Comparison of ENCODE assay signal across 9 cellular contexts in the genomic region with DNA sequence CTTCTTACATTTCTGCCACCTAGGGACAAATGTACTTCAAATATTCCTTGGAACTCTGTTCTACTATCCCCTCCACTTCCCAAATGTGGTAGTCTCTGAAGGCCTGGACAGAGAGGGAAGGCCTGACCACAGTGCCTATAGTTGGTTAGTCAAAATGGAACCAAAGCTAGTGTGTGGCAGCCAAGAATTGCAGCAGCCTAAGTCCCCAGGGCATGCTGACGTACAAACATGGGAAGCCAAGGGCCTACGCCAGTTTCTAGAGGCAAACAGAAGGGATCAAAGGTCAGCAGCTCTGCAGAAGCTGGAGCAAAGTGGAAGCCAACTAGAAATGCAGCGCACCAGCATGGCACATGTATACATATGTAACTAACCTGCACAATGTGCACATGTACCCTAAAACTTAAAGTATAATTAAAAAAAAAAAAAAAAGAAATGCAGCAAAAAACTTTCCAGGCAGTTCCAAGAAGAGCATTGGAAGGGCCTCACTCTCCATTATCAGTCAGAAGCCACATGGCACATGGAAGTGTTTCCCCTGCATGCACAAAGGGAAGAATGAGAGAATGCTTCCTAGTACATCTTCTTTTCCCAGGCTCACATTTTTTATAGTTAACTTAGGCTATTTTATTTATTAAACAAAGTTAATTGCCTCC. TPM values are rescaled to one million over a fixed set of nuclear protein-coding genes. Genes with fewer than 3 reads are reported as not detected.
DNase-seq lines count a peak whose midpoint lies in the region; ATAC-seq and TF ChIP-seq lines count a peak whose summit lies in the region.
"Had no signal": no experiment of that assay in that cellular context is flagged by ENCODE, and none has a peak within 500 bp of the region (broad histone marks: within the 10 kb centered on the region; RNA-seq: fewer than 3 reads in every experiment).

No MANE protein-coding gene starts in this region.

- TF ChIP-seq POLR2A in heart left ventricle (IDR thresholded peaks at IDR 0.05) (no peak), gastrocnemius medialis (IDR thresholded peaks at IDR 0.05) (no peak)

- H3K9ac ChIP-seq in HUES48 (ENCODE audit: low read depth, low read length): no peak overlapping the region

- in situ Hi-C loops in SK-MEL-5 (cut with HindIII; ENCODE audit: low pct_unique_long_range_greater_than_20kb, low sequenced_read_pairs): no loop called here
- in situ Hi-C loops in gastrocnemius medialis (cut with MboI; ENCODE audit: low sequenced_read_pairs in 4 of 4): no loop called here
- in situ Hi-C loops in ACHN (cut with HindIII; ENCODE audit: low pct_ligation_motif_present, low pct_unique_long_range_greater_than_20kb, low sequenced_read_pairs): no loop called here

- H3K4me1 ChIP-seq in HUES48 (ENCODE audit: control insufficient read depth, insufficient read depth, low read length): no peaks in the 10 kb centered on the region
- peaks cover 6 to 31% (median 21%) of the 10 kb centered on the region in 12 donors for H3K4me1 ChIP-seq in heart left ventricle
- H3K4me1 ChIP-seq in gastrocnemius medialis: peaks cover 23 to 27% of the 10 kb centered on the region in 2 donors

- no peaks in the 10 kb centered on the region for H3K27me3 ChIP-seq in HUES48 (ENCODE audit: control insufficient read depth, insufficient read depth, low read length)
- no peaks in the 10 kb centered on the region for H3K27me3 ChIP-seq in heart left ventricle
- no peaks in the 10 kb centered on the region for H3K27me3 ChIP-seq in gastrocnemius medialis

- H3K27ac ChIP-seq in HUES48 (ENCODE audit: low read depth, low read length) (peak overlapping the region; percentile 53), heart left ventricle (peak overlapping the region in 10 of 12 donors; percentile 15 to 61 (median 53)), gastrocnemius medialis (peak overlapping the region; percentile 42 to 51 (median 50))

- intact Hi-C loops in heart left ventricle (cut with DNase I): loop anchor here in 2 of 10 donors (2.0 to 10.0 kb wide), 3 partner anchors 37 to 81 kb away; a partner anchor contains a TSS
- intact Hi-C loops in gastrocnemius medialis (cut with DNase I; ENCODE audit: low total_unique reads): no loop called here

- 42 to 62% (median 48%) methylated on average over 3 of the region's 3 CpGs for WGBS in heart left ventricle, 4 donors

- no peaks in the 10 kb centered on the region for H3K9me3 ChIP-seq in HUES48 (ENCODE audit: control insufficient read depth, insufficient read depth, low read length)
- H3K9me3 ChIP-seq in heart left ventricle: no peaks in the 10 kb centered on the region
- no peaks in the 10 kb centered on the region for H3K9me3 ChIP-seq in gastrocnemius medialis

- no peak overlapping the region for H3K4me3 ChIP-seq in HUES48 (ENCODE audit: low read depth, low read length)
- H3K4me3 ChIP-seq in heart left ventricle: no peak overlapping the region
- no peak overlapping the region for H3K4me3 ChIP-seq in gastrocnemius medialis

- DNase-seq in SK-MEL-5 (ENCODE audit: low read depth, low spot score) (peak; percentile 54), heart left ventricle (peak in 4 of 5 donors; percentile 74 to 84 (median 76)), gastrocnemius medialis (peak; percentile 13 to 60), ACHN (no peak)
- DNase-seq: KG1 had no signal

- ATAC-seq in heart left ventricle: peak in 3 of 4 donors; percentile 73 to 83 (median 78)
- ATAC-seq in gastrocnemius medialis: peak; percentile 51 to 66
- ATAC-seq in HG02885 (IDR thresholded peaks at IDR 0.05; ENCODE audit: poor library complexity, unreplicated experiment): no peak
- ATAC-seq in HG03175 (IDR thresholded peaks at IDR 0.05; ENCODE audit: unreplicated experiment): no peak
- no peak for ATAC-seq in GM18511 (IDR thresholded peaks at IDR 0.05; ENCODE audit: unreplicated experiment)

- no peak for TF ChIP-seq CTCF in heart left ventricle (IDR thresholded peaks at IDR 0.05)
- no peak for TF ChIP-seq CTCF in gastrocnemius medialis (IDR thresholded peaks at IDR 0.05 in 4 of 5, conservative IDR thresholded peaks at IDR 0.05 in 1 of 5)

- H3K36me3 ChIP-seq in HUES48 (ENCODE audit: control insufficient read depth, insufficient read depth, low read length) (no peaks in the 10 kb centered on the region), heart left ventricle (no peaks in the 10 kb centered on the region), gastrocnemius medialis (no peaks in the 10 kb centered on the region)

RNA-seq across cellular contexts. Expression of a gene that starts 39.4 kb away (rescaled TPM):
- 7.4 and 9.4 TPM in 2 replicates for total RNA-seq in SK-MEL-5 (2014; rRNA removed; shearing (Covaris generic))
- 31.4 and 31.6 TPM in 2 replicates for polyA plus RNA-seq in SK-MEL-5 (2015; cell fraction: cytosol; rRNA removed)
- 30.4 and 54.8 TPM in 2 replicates for polyA plus RNA-seq in SK-MEL-5 (2015; cell fraction: nucleus; rRNA removed)
- 100 to 1,000 TPM in 1 of 9 donors, 10 to 100 TPM in 8; 26.5 to 119 (median 45.8) TPM for total RNA-seq in heart left ventricle
- 10 to 100 TPM; 35.7 to 57.3 TPM for polyA plus RNA-seq in heart left ventricle
- total RNA-seq in gastrocnemius medialis: 100 to 1,000 TPM in 3 of 4 donors, 10 to 100 TPM in 1; 80.4 to 188 (median 142) TPM

Comparison
In these comparisons a context has a peak if more than half of its experiments do, and no peak if none do; other contexts are left out.
1. ATAC-seq: peak in heart left ventricle (3 of 4) and gastrocnemius medialis (2 of 2); none in HG02885 (single experiment), HG03175 (single experiment) and GM18511 (single experiment).
2. Peak in every context shown above with its lines, with median percentiles within 50 percentile points of each other: H3K27ac ChIP-seq.